8 cellular contexts compared by ENCODE assay signal in genomic region chr11:34051349-34052035, GRCh38. TPM values are rescaled to one million over a fixed set of nuclear protein-coding genes. Genes with fewer than 3 reads are reported as not detected.
DNase-seq lines count a peak whose midpoint lies in the region; ATAC-seq and FAIRE-seq lines count a peak whose summit lies in the region.

A gene with protein sequence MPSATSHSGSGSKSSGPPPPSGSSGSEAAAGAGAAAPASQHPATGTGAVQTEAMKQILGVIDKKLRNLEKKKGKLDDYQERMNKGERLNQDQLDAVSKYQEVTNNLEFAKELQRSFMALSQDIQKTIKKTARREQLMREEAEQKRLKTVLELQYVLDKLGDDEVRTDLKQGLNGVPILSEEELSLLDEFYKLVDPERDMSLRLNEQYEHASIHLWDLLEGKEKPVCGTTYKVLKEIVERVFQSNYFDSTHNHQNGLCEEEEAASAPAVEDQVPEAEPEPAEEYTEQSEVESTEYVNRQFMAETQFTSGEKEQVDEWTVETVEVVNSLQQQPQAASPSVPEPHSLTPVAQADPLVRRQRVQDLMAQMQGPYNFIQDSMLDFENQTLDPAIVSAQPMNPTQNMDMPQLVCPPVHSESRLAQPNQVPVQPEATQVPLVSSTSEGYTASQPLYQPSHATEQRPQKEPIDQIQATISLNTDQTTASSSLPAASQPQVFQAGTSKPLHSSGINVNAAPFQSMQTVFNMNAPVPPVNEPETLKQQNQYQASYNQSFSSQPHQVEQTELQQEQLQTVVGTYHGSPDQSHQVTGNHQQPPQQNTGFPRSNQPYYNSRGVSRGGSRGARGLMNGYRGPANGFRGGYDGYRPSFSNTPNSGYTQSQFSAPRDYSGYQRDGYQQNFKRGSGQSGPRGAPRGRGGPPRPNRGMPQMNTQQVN (plus strand): TSS chr11:34051731. CDS start chr11:34052421, 690 bp downstream.

- H3K27me3 ChIP-seq in right cardiac atrium (ENCODE audit: control insufficient read depth, insufficient read depth): no peaks in the 10 kb centered on the region

- peak within 1 kb of the TSS; percentile 93 for H3K4me3 ChIP-seq in right cardiac atrium (ENCODE audit: low read length)

- peak within 1 kb of the TSS; percentile 100 for H3K27ac ChIP-seq in angular gyrus (ENCODE audit: low read depth, low read length)
- H3K27ac ChIP-seq in right cardiac atrium (ENCODE audit: low read length): peak within 1 kb of the TSS; percentile 99

- peak; percentile 68 for ATAC-seq in GM18498 (IDR thresholded peaks at IDR 0.05; ENCODE audit: unreplicated experiment)
- peak; percentile 58 for ATAC-seq in HG02938 (IDR thresholded peaks at IDR 0.05; ENCODE audit: unreplicated experiment)
- ATAC-seq in right cardiac atrium: peak; percentile 94 to 96

- no peak for FAIRE-seq in urothelium cell line (lab: Jason Lieb, UNC)

- no peaks in the 10 kb centered on the region for H3K4me1 ChIP-seq in right cardiac atrium (ENCODE audit: control insufficient read depth, insufficient read depth, low read length)

- intact Hi-C loops in right cardiac atrium (cut with DNase I): loop anchor here in 2 of 4 donors (2.0 to 10.0 kb wide), 2 partner anchors 53 kb away; partner anchors contain the start of gene NAT10 (in 2 of the 2)

- WGBS in right cardiac atrium: under 1% methylated on average over 64 of the region's 64 CpGs

- H3K9me3 ChIP-seq in right cardiac atrium (ENCODE audit: control insufficient read depth, low read length): no peaks in the 10 kb centered on the region

- DNase-seq in NCI-H187 treated with DMSO at 0.1 percent for 48 hours (lab: John Stamatoyannopoulos, UW): peak; percentile 86
- DNase-seq in T-helper 2 cell: peak; percentile 72 to 93 (median 82)
- peak; percentile 90 to 96 (median 95) for DNase-seq in right cardiac atrium
- DNase-seq in pulmonary artery endothelial cell (ENCODE audit: low read depth, low spot score): peak; percentile 55
- DNase-seq in urothelium cell line (ENCODE audit: low spot score): peak; percentile 94

RNA-seq across cellular contexts. Expression of the gene that starts here (rescaled TPM):
- total RNA-seq in right cardiac atrium (100 to 1,000 TPM; 111 to 123 (median 116) TPM), pulmonary artery endothelial cell (216 and 264 TPM in 2 replicates)
- polyA plus RNA-seq in right cardiac atrium: 54.5 TPM

Comparison
In these comparisons a context has a peak if more than half of its experiments do, and no peak if none do; other contexts are left out.
1. Peak in every context shown above with its lines: DNase-seq, ATAC-seq, H3K4me3 ChIP-seq and H3K27ac ChIP-seq.